26 cellular contexts compared by ENCODE assay signal in genomic region chr11:74602637-74603591, GRCh38.
"Had no signal": no experiment of that assay in that cellular context is flagged by ENCODE, and none has a peak within 500 bp of the region (broad histone marks: within the 10 kb centered on the region; RNA-seq: fewer than 3 reads in every experiment).

No MANE protein-coding gene starts in this region.

- H3K27me3 ChIP-seq: neural progenitor cell, neutrophil, ovary, right atrium auricular region, right lobe of liver, tibial nerve, upper lobe of left lung, vagina had no signal

- H2AFZ ChIP-seq: neural progenitor cell had no signal

- H3K9me3 ChIP-seq: left ventricle myocardium inferior, neutrophil, ovary, right atrium auricular region, right lobe of liver, tibial nerve, upper lobe of left lung, vagina had no signal

- DNase-seq: hippocampal formation; left ventricle myocardium inferior; midbrain; naive B cell; natural killer cell; nephron progenitor cell; occipital lobe; ovary; right lobe of liver; stimulated activated CD4-positive, alpha-beta T cell treated with anti-CD3 and anti-CD28 coated beads, Interleukin-1b, Interleukin-23, amount 100 ng/mL, for 48 hours; stimulated activated CD4-positive, alpha-beta T cell treated with anti-CD3 and anti-CD28 coated beads, Interleukin-2, amount 100 ng/mL, for 48 hours; stimulated activated CD4-positive, alpha-beta T cell treated with anti-CD3 and anti-CD28 coated beads, Interleukin-4, amount 100 ng/mL, for 4 hours; stimulated activated CD8-positive, alpha-beta memory T cell treated with anti-CD3 and anti-CD28 coated beads, Interleukin-4, amount 100 ng/mL, for 48 hours; stimulated activated naive CD4-positive, alpha-beta T cell treated with Interleukin-2 at 50 U/mL for 16 hours; stimulated activated naive CD8-positive, alpha-beta T cell treated with anti-CD3 and anti-CD28 coated beads, Interleukin-15, amount 100 ng/mL, for 72 hours; substantia nigra; upper lobe of left lung had no signal

- H3K27ac ChIP-seq: left ventricle myocardium inferior, neural progenitor cell, neutrophil, ovary, right atrium auricular region, right lobe of liver, upper lobe of left lung, vagina had no signal

- ATAC-seq: natural killer cell; right lobe of liver; stimulated activated memory B cell treated with anti-CD40 and anti-IgM and Interleukin-4, amounts not matched to agents 10 μg/mL and 1 μg/mL and 100 μg/mL, for 72 hours; stimulated activated naive CD8-positive, alpha-beta T cell treated with anti-CD3 and anti-CD28 coated beads, Interleukin-15, amount 100 ng/mL, for 72 hours had no signal

- H3K9ac ChIP-seq: neural progenitor cell had no signal

- FAIRE-seq: keratinocyte had no signal

- H3K4me1 ChIP-seq: neural progenitor cell, right atrium auricular region, right lobe of liver, upper lobe of left lung had no signal

- H3K36me3 ChIP-seq: ovary, right atrium auricular region, right lobe of liver had no signal

- H3K4me3 ChIP-seq: left ventricle myocardium inferior, lung, neural progenitor cell, ovary, right atrium auricular region, right lobe of liver, skin epidermis, tibial nerve, upper lobe of left lung, vagina had no signal

- H3K4me2 ChIP-seq: neural progenitor cell had no signal
